Comparison of ENCODE assay signal across 19 cellular contexts in the genomic region with DNA sequence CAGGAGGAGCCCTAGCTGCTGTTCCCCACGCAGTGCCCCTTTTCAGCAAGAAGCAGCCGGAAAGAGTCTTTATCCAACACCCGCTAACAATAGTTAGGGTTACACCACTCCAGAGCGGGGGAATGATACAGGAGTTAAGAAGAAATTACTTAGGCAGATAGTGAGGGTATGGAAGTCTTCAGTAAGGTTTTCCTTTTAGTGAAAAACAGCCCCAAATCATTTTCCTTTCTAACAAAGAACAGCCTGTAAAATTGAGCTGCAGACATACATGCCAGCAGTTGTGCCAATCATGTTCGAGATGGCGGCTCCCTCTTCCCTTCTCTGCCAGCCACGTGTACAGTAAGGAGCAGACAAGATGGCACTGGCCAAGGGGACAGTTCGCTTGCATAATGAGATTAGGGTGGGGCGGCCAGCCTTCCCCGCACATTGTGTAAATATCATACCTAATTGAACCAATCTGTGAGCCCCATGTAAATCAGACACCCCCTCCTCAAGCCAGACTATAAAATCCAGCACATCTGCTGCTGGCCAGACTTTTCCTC. TPM values are rescaled to one million over a fixed set of nuclear protein-coding genes. Genes with fewer than 3 reads are reported as not detected.
A peak's percentile ranks its signal among the peaks of the same experiment; 100 is the strongest.
DNase-seq lines count a peak whose midpoint lies in the region; ATAC-seq and TF ChIP-seq lines count a peak whose summit lies in the region.
"Had no signal": no experiment of that assay in that cellular context is flagged by ENCODE, and none has a peak within 500 bp of the region (broad histone marks: within the 10 kb centered on the region; RNA-seq: fewer than 3 reads in every experiment).

No MANE protein-coding gene starts in this region.

- ATAC-seq in HG03460 (IDR thresholded peaks at IDR 0.05; ENCODE audit: unreplicated experiment), result no peak
- ATAC-seq: GM12878 had no signal

- TF ChIP-seq CTCF in BJ (IDR thresholded peaks at IDR 0.05; ENCODE audit: insufficient read depth, low read depth, low read length) (no peak), tibial artery (IDR thresholded peaks at IDR 0.05) (no peak)

- no peaks in the 10 kb centered on the region for H3K4me1 ChIP-seq in tibial artery

- H3K27ac ChIP-seq in tibial artery, result no peak overlapping the region
- H3K27ac ChIP-seq: HL-60 had no signal

- H3K4me3 ChIP-seq in BJ (ENCODE audit: low read depth, low read length) (no peak overlapping the region), tibial artery (no peak overlapping the region)
- H3K4me3 ChIP-seq: GM12878 had no signal

- DNase-seq in NCI-H748 (lab: John Stamatoyannopoulos, UW; ENCODE audit: unreplicated experiment) (peak; percentile 31), NCI-H748 treated with DMSO at 0.1 percent for 48 hours (lab: John Stamatoyannopoulos, UW) (no peak), BJ (ENCODE audit: low read depth) (peak; percentile 14), NCI-H524 (lab: John Stamatoyannopoulos, UW) (peak; percentile 59 to 90), SK-N-DZ (ENCODE audit: low spot score) (peak; percentile 40), tibial artery (no peak)
- no peak for DNase-seq in activated CD4-positive, alpha-beta T cell treated with anti-CD3 and anti-CD28 coated beads, Interleukin-2, amount 50 U/mL, for 1 hour
- DNase-seq: 8988T; C1 segment of cervical spinal cord; CD4-positive, CD25-positive, alpha-beta regulatory T cell; CD8-positive, alpha-beta memory T cell; COR-L47; DMS153; DMS79; GF-D8; H9 had no signal

- no peaks in the 10 kb centered on the region for H3K9me3 ChIP-seq in tibial artery

- CTCF ChIA-PET in BJ (lab: Yijun Ruan, JAX), result interaction anchor here (0.7 to 3.7 kb wide), 3 partner anchors 11 to 23 kb away, joined by 3 to 18 read pairs (median 4); no protein-coding TSS in a partner anchor

- H3K36me3 ChIP-seq in BJ (ENCODE audit: control insufficient read depth, insufficient read depth, low read length) (no peaks in the 10 kb centered on the region), tibial artery (no peaks in the 10 kb centered on the region)

- H3K27me3 ChIP-seq in BJ (ENCODE audit: control insufficient read depth, insufficient read depth, low read length) (no peaks in the 10 kb centered on the region), tibial artery (peaks cover 0 to 5% of the 10 kb centered on the region in 2 donors)

- intact Hi-C loops in tibial artery (cut with DNase I; ENCODE audit: low total_unique reads), result no loop called here

- POLR2A ChIA-PET in BJ (lab: Charles Lee), result no interaction called here

RNA-seq across cellular contexts. Expression of gene SENP5, which starts 18.5 kb away (rescaled TPM):
- polyA plus RNA-seq in BJ (2011; rRNA removed), result 12.0 and 16.6 TPM in 2 replicates
- 44.9 and 67.1 TPM in 2 replicates for polyA minus RNA-seq in BJ (2011; rRNA and poly(A)+ RNA removed)
- 23.2 and 24.0 TPM in 2 replicates for polyA plus RNA-seq in SK-N-DZ (2014; cell fraction: cytosol; rRNA removed)
- polyA plus RNA-seq in SK-N-DZ (2014; cell fraction: nucleus; rRNA removed), result 29.6 and 31.8 TPM in 2 replicates

Comparison
In these comparisons a context has a peak if more than half of its experiments do, and no peak if none do; other contexts are left out.
1. DNase-seq: peak in NCI-H748 (single experiment), BJ (single experiment), NCI-H524 (2 of 2) and SK-N-DZ (single experiment); none in NCI-H748 treated with DMSO at 0.1 percent for 48 hours (single experiment), tibial artery (0 of 2) and activated CD4-positive, alpha-beta T cell treated with anti-CD3 and anti-CD28 coated beads, Interleukin-2, amount 50 U/mL, for 1 hour (single experiment).